ENCODE assay signal across 16 cellular contexts in genomic region chr3:188510366-188510765, GRCh38.
DNase-seq lines count a peak whose midpoint lies in the region; ATAC-seq, FAIRE-seq and TF ChIP-seq lines count a peak whose summit lies in the region.
"Had no signal": no experiment of that assay in that cellular context is flagged by ENCODE, and none has a peak within 500 bp of the region (broad histone marks: within the 10 kb centered on the region; RNA-seq: fewer than 3 reads in every experiment).

No MANE protein-coding gene starts in this region.

- H2AK5ac ChIP-seq in mesenchymal stem cell (ENCODE audit: low read length, severe bottlenecking), result peak overlapping the region; percentile 44

- H2BK5ac ChIP-seq in mesenchymal stem cell (ENCODE audit: low read depth, low read length, poor library complexity, severe bottlenecking), result no peak overlapping the region

- no peak overlapping the region for H3K23ac ChIP-seq in mesenchymal stem cell (ENCODE audit: low read length in 2 of 2)

- H3K36me3 Mint-ChIP-seq in type B pancreatic cell, result peaks cover 15% of the 10 kb centered on the region

- H3K9me3 ChIP-seq in mesenchymal stem cell (ENCODE audit: control insufficient read depth, low read length), result peaks cover 4% of the 10 kb centered on the region
- H3K9me3 ChIP-seq: Caco-2, suprapubic skin had no signal

- H3K27me3 ChIP-seq in bronchial epithelial cell (ENCODE audit: control insufficient read depth, insufficient read depth, low read length), result no peaks in the 10 kb centered on the region
- H3K27me3 ChIP-seq in mesenchymal stem cell (ENCODE audit: control insufficient read depth in 1 of 2, insufficient read depth in 1 of 2, low read length in 2 of 2), result no peaks in the 10 kb centered on the region
- H3K27me3 ChIP-seq: suprapubic skin had no signal

- H3K4me1 Mint-ChIP-seq in type B pancreatic cell (ENCODE audit: unreplicated experiment), result peaks cover 18% of the 10 kb centered on the region

- no peaks in the 10 kb centered on the region for H3K27me3 Mint-ChIP-seq in type B pancreatic cell
- H3K27me3 Mint-ChIP-seq: activated naive CD4-positive, alpha-beta T cell treated with anti-CD3 and anti-CD28 coated beads, Interleukin-2, amount 50 U/mL, for 24 hours; naive B cell had no signal

- H3K9me3 Mint-ChIP-seq in type B pancreatic cell, result peaks cover 4% of the 10 kb centered on the region

- no peak overlapping the region for H3K4me2 ChIP-seq in mesenchymal stem cell (ENCODE audit: low read length, poor library complexity, severe bottlenecking)
- H3K4me2 ChIP-seq: KMS-11 had no signal

- H3K14ac ChIP-seq in mesenchymal stem cell (ENCODE audit: low read length in 2 of 2), result no peak overlapping the region

- FAIRE-seq in bronchial epithelial cell (lab: Jason Lieb, UNC), result no peak
- FAIRE-seq: colon had no signal

- no peak overlapping the region for H2BK15ac ChIP-seq in mesenchymal stem cell (ENCODE audit: low read depth, poor library complexity, severe bottlenecking)

- DNase-seq in LNCaP clone FGC (ENCODE audit: low read depth) (peak; percentile 82), bronchial epithelial cell (ENCODE audit: low read depth) (peak; percentile 89), mesenchymal stem cell (peak; percentile 77), type B pancreatic cell (ENCODE audit: extremely low spot score, unreplicated experiment) (no peak)
- DNase-seq in stimulated activated CD4-positive, alpha-beta T cell treated with anti-CD3 and anti-CD28 coated beads, Interleukin-2, amount 100 ng/mL, for 24 hours, result no peak
- DNase-seq: Caco-2, naive B cell, NCI-H187 treated with DMSO at 0.1 percent for 48 hours, SHP77 treated with DMSO at 0.1 percent for 48 hours had no signal

- WGBS in mesenchymal stem cell, result 4% methylated on average over 1 of the region's 3 CpGs

- peak overlapping the region; percentile 20 for H4K8ac ChIP-seq in mesenchymal stem cell (ENCODE audit: low read length)

- peaks cover 5% of the 10 kb centered on the region for H3K4me1 ChIP-seq in mesenchymal stem cell (ENCODE audit: control insufficient read depth, insufficient read depth, low read depth, low read length)

- no peak overlapping the region for H3K27ac ChIP-seq in mesenchymal stem cell (ENCODE audit: low read length, poor library complexity, severe bottlenecking)
- H3K27ac ChIP-seq: KMS-11, skin epidermis, suprapubic skin had no signal

- no peak for ATAC-seq in HG02884 (IDR thresholded peaks at IDR 0.05; ENCODE audit: unreplicated experiment)
- ATAC-seq in GM18498 (IDR thresholded peaks at IDR 0.05; ENCODE audit: unreplicated experiment), result no peak

- no peak overlapping the region for H3K4ac ChIP-seq in mesenchymal stem cell (ENCODE audit: low read depth in 1 of 2, low read length in 2 of 2)

- H4K91ac ChIP-seq in mesenchymal stem cell (ENCODE audit: low read length), result peak overlapping the region; percentile 40

- peaks cover 20% of the 10 kb centered on the region for H3K79me1 ChIP-seq in mesenchymal stem cell (replicated peaks; ENCODE audit: low read length, poor library complexity, severe bottlenecking)

- H3K9ac ChIP-seq in mesenchymal stem cell (ENCODE audit: low read length), result no peak overlapping the region
- H3K9ac ChIP-seq: KMS-11 had no signal

- TF ChIP-seq CTCF in LNCaP clone FGC (IDR thresholded peaks at IDR 0.05; ENCODE audit: control insufficient read depth, extremely low read depth, insufficient read depth) (no peak), bronchial epithelial cell (IDR thresholded peaks at IDR 0.05; ENCODE audit: insufficient read depth, low read length, severe bottlenecking) (no peak), type B pancreatic cell (conservative IDR thresholded peaks at IDR 0.05) (no peak)

- H3K36me3 ChIP-seq in bronchial epithelial cell (ENCODE audit: control insufficient read depth, insufficient read depth, low read length) (no peaks in the 10 kb centered on the region), mesenchymal stem cell (ENCODE audit: control insufficient read depth in 1 of 2, insufficient read depth in 2 of 2, low read depth in 1 of 2, low read length in 2 of 2) (no peaks in the 10 kb centered on the region)
- H3K36me3 ChIP-seq: suprapubic skin had no signal

- no peak overlapping the region for H2AFZ ChIP-seq in mesenchymal stem cell (ENCODE audit: low read depth, low read length)

- no peak overlapping the region for H3K4me3 Mint-ChIP-seq in type B pancreatic cell
- H3K4me3 Mint-ChIP-seq: activated naive CD4-positive, alpha-beta T cell treated with anti-CD3 and anti-CD28 coated beads, Interleukin-2, amount 50 U/mL, for 24 hours had no signal

- peak overlapping the region; percentile 42 to 78 for H2BK12ac ChIP-seq in mesenchymal stem cell (ENCODE audit: low read length in 2 of 2)

- no peak overlapping the region for H2BK120ac ChIP-seq in mesenchymal stem cell (ENCODE audit: low read depth, low read length)

- H3K4me3 ChIP-seq in LNCaP clone FGC (ENCODE audit: low read depth, low read length) (no peak overlapping the region), bronchial epithelial cell (ENCODE audit: low read depth, low read length) (no peak overlapping the region), mesenchymal stem cell (ENCODE audit: insufficient read depth in 1 of 2, low read depth in 1 of 2, low read length in 2 of 2) (no peak overlapping the region)
- H3K4me3 ChIP-seq: skin epidermis, suprapubic skin had no signal

- peak overlapping the region in 1 of 2 experiments; percentile 34 for H3K18ac ChIP-seq in mesenchymal stem cell (ENCODE audit: low read depth in 1 of 2, low read length in 2 of 2)

- peak overlapping the region; percentile 6 for H3K27ac Mint-ChIP-seq in type B pancreatic cell
- H3K27ac Mint-ChIP-seq: activated naive CD4-positive, alpha-beta T cell treated with anti-CD3 and anti-CD28 coated beads, Interleukin-2, amount 50 U/mL, for 24 hours had no signal

Comparison
In these comparisons a context has a peak if more than half of its experiments do, and no peak if none do; other contexts are left out.
1. DNase-seq: peak in LNCaP clone FGC (single experiment), bronchial epithelial cell (single experiment) and mesenchymal stem cell (single experiment); none in type B pancreatic cell (single experiment) and stimulated activated CD4-positive, alpha-beta T cell treated with anti-CD3 and anti-CD28 coated beads, Interleukin-2, amount 100 ng/mL, for 24 hours (0 of 2).